ENCODE assay signal across 8 cellular contexts in genomic region chr3:49554639-49555265, GRCh38. TPM values are rescaled to one million over a fixed set of nuclear protein-coding genes. Genes with fewer than 3 reads are reported as not detected.
A peak's percentile ranks its signal among the peaks of the same experiment; 100 is the strongest.
DNase-seq lines count a peak whose midpoint lies in the region; ATAC-seq and TF ChIP-seq lines count a peak whose summit lies in the region.

No MANE protein-coding gene starts in this region.

- peaks cover 9% of the 10 kb centered on the region; the same call in 1 of the 2 replicates for H3K4me1 ChIP-seq in ES-I3 (ENCODE audit: insufficient read depth, low read length)
- H3K4me1 ChIP-seq in MM.1S (ENCODE audit: low read length) = peaks cover 5% of the 10 kb centered on the region; the same call in 1 of the 2 replicates

- peak overlapping the region; percentile 46; the same call in 1 of the 2 replicates for H3K4me3 ChIP-seq in MM.1S (ENCODE audit: low read length)

- no peaks in the 10 kb centered on the region for H3K9me2 ChIP-seq in MM.1S (replicated peaks; ENCODE audit: insufficient read depth, low read length)

- peaks cover 56% of the 10 kb centered on the region for H3K27me3 ChIP-seq in MM.1S (replicated peaks; ENCODE audit: insufficient read depth, low read length)

- H3K9ac ChIP-seq in ES-I3 (ENCODE audit: low read depth, low read length) (peak overlapping the region; percentile 59; the same call in 1 of the 2 replicates), MM.1S (ENCODE audit: low read length) (no peak overlapping the region)

- no peak overlapping the region for H2AFZ ChIP-seq in MM.1S (ENCODE audit: low read length)

- no peaks in the 10 kb centered on the region for H3K79me2 ChIP-seq in MM.1S (ENCODE audit: low read length)

- no peak for TF ChIP-seq CTCF in MM.1S (IDR thresholded peaks at IDR 0.05; ENCODE audit: low read length)

- H3K36me3 ChIP-seq in ES-I3 (ENCODE audit: insufficient read depth, low read length) (no peaks in the 10 kb centered on the region), MM.1S (replicated peaks; ENCODE audit: insufficient read depth, low read length) (no peaks in the 10 kb centered on the region)

- DNase-seq in MM.1S = peak; percentile 56
- peak; percentile 51 for DNase-seq in activated gamma-delta T cell treated with Interleukin-2 at 50 U/mL for 16 hours
- peak; percentile 60 for DNase-seq in left cardiac atrium
- peak; percentile 87 for DNase-seq in retina
- DNase-seq in occipital lobe (lab: John Stamatoyannopoulos, UW) = no peak

- H3K9me3 ChIP-seq in ES-I3 (ENCODE audit: control insufficient read depth, insufficient read depth, low read length) = no peaks in the 10 kb centered on the region
- no peaks in the 10 kb centered on the region for H3K9me3 ChIP-seq in MM.1S (replicated peaks; ENCODE audit: insufficient read depth, low read length)

- peaks cover 6% of the 10 kb centered on the region; the same call in 1 of the 2 replicates for H4K20me1 ChIP-seq in MM.1S (ENCODE audit: insufficient read depth, low read length)

- intact Hi-C loops in left cardiac atrium (cut with DNase I) = no loop called here

- ATAC-seq in GM21737 (IDR thresholded peaks at IDR 0.05; ENCODE audit: unreplicated experiment) = peak; percentile 62
- peak; percentile 60 to 70 for ATAC-seq in left cardiac atrium
- no peak for ATAC-seq in HG03457 (IDR thresholded peaks at IDR 0.05; ENCODE audit: unreplicated experiment)

- H3K4me2 ChIP-seq in MM.1S (ENCODE audit: low read depth, low read length) = peak overlapping the region; percentile 88

- peaks cover 3% of the 10 kb centered on the region; the same call in 1 of the 2 replicates for H3F3A ChIP-seq in MM.1S (ENCODE audit: insufficient read depth, low read length)

- H3K27ac ChIP-seq in MM.1S (ENCODE audit: low read length) = no peak overlapping the region

RNA-seq across cellular contexts. Expression of gene BSN, which starts 0.5 kb away (rescaled TPM):
- under 1 TPM; 0.27 to 0.39 TPM for total RNA-seq in left cardiac atrium
- 7.3 TPM for total RNA-seq in occipital lobe
